19 cellular contexts compared by ENCODE assay signal in genomic region chr11:36383200-36383599, GRCh38.
DNase-seq lines count a peak whose midpoint lies in the region; ATAC-seq and TF ChIP-seq lines count a peak whose summit lies in the region.
"Had no signal": no experiment of that assay in that cellular context is flagged by ENCODE, and none has a peak within 500 bp of the region (broad histone marks: within the 10 kb centered on the region; RNA-seq: fewer than 3 reads in every experiment).

No MANE protein-coding gene starts in this region.

- peaks cover 14% of the 10 kb centered on the region for H3K4me1 Mint-ChIP-seq in T-helper 17 cell

- DNase-seq in T-helper 17 cell (no peak), dorsolateral prefrontal cortex (no peak), midbrain (lab: John Stamatoyannopoulos, UW) (peak; percentile 25), superior temporal gyrus (ENCODE audit: extremely low spot score) (peak; percentile 54), HUDEP-2 (lab: John Stamatoyannopoulos, UW; ENCODE audit: unreplicated experiment in 76 of 76) (no peak), ascending aorta (ENCODE audit: low spot score in 2 of 2) (no peak)
- DNase-seq: BE2C; CD4-positive, alpha-beta T cell; DMS79; GOT3; KG1; NCI-H1436; NCI-H2029 treated with DMSO at 0.1 percent for 48 hours; NCI-H2171 treated with DMSO at 0.1 percent for 48 hours; NCI-H446 treated with DMSO at 0.1 percent for 48 hours; NK-92 treated with Interleukin-12 subunit alpha and Interleukin-12 subunit beta, amount 100 ng/mL, for 24 hours; OCI-M1; SIG-M5 had no signal

- no peak overlapping the region for H3K4me3 Mint-ChIP-seq in T-helper 17 cell
- H3K4me3 Mint-ChIP-seq: CD4-positive, alpha-beta T cell had no signal

- no peaks in the 10 kb centered on the region for H3K9me3 ChIP-seq in T-helper 17 cell (ENCODE audit: control insufficient read depth, low read length, poor library complexity, severe bottlenecking)
- H3K9me3 ChIP-seq in ascending aorta: no peaks in the 10 kb centered on the region
- H3K9me3 ChIP-seq: BE2C had no signal

- H3K27me3 ChIP-seq in dorsolateral prefrontal cortex (peaks cover 0 to 4% (median 0%) of the 10 kb centered on the region in 45 donors), ascending aorta (no peaks in the 10 kb centered on the region)
- H3K27me3 ChIP-seq: BE2C had no signal

- peaks cover 2% of the 10 kb centered on the region for H3K36me3 Mint-ChIP-seq in T-helper 17 cell (ENCODE audit: low read depth)

- no peak for ATAC-seq in T-helper 17 cell
- no peak for ATAC-seq in HG03175 (IDR thresholded peaks at IDR 0.05; ENCODE audit: unreplicated experiment)

- no peak overlapping the region for H3K4me3 ChIP-seq in dorsolateral prefrontal cortex
- no peak overlapping the region for H3K4me3 ChIP-seq in ascending aorta

- no peaks in the 10 kb centered on the region for H3K4me1 ChIP-seq in ascending aorta
- H3K4me1 ChIP-seq: BE2C had no signal

- H3K36me3 ChIP-seq in ascending aorta: no peaks in the 10 kb centered on the region
- H3K36me3 ChIP-seq: BE2C had no signal

- no peak for TF ChIP-seq CTCF in dorsolateral prefrontal cortex (IDR thresholded peaks at IDR 0.05 in 54 of 56, conservative IDR thresholded peaks at IDR 0.05 in 2 of 56; ENCODE audit: low read depth in 1 of 56, partially characterized antibody in 56 of 56)
- TF ChIP-seq CTCF in ascending aorta (IDR thresholded peaks at IDR 0.05): no peak

- intact Hi-C loops in dorsolateral prefrontal cortex (cut with DNase I) (no loop called here), ascending aorta (cut with DNase I) (no loop called here)

- H3K27ac ChIP-seq in dorsolateral prefrontal cortex (peak overlapping the region in 56 of 59 donors; percentile 6 to 91 (median 78)), ascending aorta (no peak overlapping the region)

- H3K27ac Mint-ChIP-seq in T-helper 17 cell: peak overlapping the region; percentile 12
- H3K27ac Mint-ChIP-seq: CD4-positive, alpha-beta T cell had no signal

- peaks cover 36% of the 10 kb centered on the region for H3K27me3 Mint-ChIP-seq in T-helper 17 cell

Comparison
In these comparisons a context has a peak if more than half of its experiments do, and no peak if none do; other contexts are left out.
1. DNase-seq: peak in midbrain (single experiment) and superior temporal gyrus (single experiment); none in T-helper 17 cell (0 of 3), dorsolateral prefrontal cortex (0 of 10), HUDEP-2 (0 of 76) and ascending aorta (0 of 2).
2. H3K27ac ChIP-seq: peak in dorsolateral prefrontal cortex (56 of 59); none in ascending aorta (0 of 2).